Comparison of ENCODE assay signal across 8 cellular contexts in the genomic region with DNA sequence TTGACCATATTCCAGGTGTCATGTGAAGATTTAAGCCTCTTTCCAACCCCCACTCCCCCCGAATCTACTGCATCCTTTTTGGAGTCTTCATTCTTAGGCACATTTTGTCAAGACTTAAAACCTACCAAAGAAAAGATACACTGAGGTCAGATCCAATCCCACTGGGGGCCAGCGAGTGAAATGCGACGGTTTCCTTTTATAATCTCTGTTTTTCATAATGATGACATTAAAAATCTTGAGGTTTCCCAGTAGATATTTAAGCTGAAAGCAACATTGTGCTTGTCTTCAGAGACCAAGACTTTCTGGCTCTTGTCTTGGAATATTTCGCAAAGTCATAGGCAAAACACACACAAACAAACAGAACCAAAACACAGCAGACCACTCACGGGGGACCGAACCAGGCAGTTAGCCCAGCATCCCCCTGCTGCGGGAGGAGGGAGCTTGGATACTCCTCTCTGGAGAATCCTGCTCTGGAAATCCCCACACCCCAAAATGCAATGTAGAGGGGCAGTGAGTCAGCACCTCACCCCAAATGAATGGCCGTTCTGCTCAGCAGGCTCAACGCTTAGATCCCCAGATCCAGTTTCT. TPM values are rescaled to one million over a fixed set of nuclear protein-coding genes. Genes with fewer than 3 reads are reported as not detected.
DNase-seq lines count a peak whose midpoint lies in the region; ATAC-seq and TF ChIP-seq lines count a peak whose summit lies in the region.

No MANE protein-coding gene starts in this region.

- peak overlapping the region; percentile 74 for H3K4me3 Mint-ChIP-seq in CD4-positive, alpha-beta T cell
- H3K4me3 Mint-ChIP-seq in neural progenitor cell, result peak overlapping the region; percentile 90

- no peaks in the 10 kb centered on the region for H3K9me3 Mint-ChIP-seq in CD4-positive, alpha-beta T cell
- peaks cover 11% of the 10 kb centered on the region for H3K9me3 Mint-ChIP-seq in neural progenitor cell

- H3K9ac ChIP-seq in neural progenitor cell, result no peak overlapping the region

- peaks cover 57% of the 10 kb centered on the region for H3K27me3 Mint-ChIP-seq in CD4-positive, alpha-beta T cell
- H3K27me3 Mint-ChIP-seq in neural progenitor cell (ENCODE audit: insufficient read depth, low read depth), result peaks cover 38% of the 10 kb centered on the region

- no peaks in the 10 kb centered on the region for H3K36me3 ChIP-seq in neural progenitor cell

- no peak for TF ChIP-seq CTCF in CD4-positive, alpha-beta T cell (IDR thresholded peaks at IDR 0.05)
- TF ChIP-seq CTCF in epithelial cell of esophagus (IDR thresholded peaks at IDR 0.05; ENCODE audit: insufficient read depth, low read depth, low read length, missing control alignments), result no peak
- TF ChIP-seq CTCF in neural progenitor cell (IDR thresholded peaks at IDR 0.05), result no peak

- intact Hi-C loops in CD4-positive, alpha-beta T cell (cut with DNase I, micrococcal nuclease), result no loop called here

- no peak overlapping the region for H3K27ac ChIP-seq in CD4-positive, alpha-beta T cell (ENCODE audit: low read depth, low read length)
- H3K27ac ChIP-seq in neural progenitor cell, result no peak overlapping the region

- peaks cover 9% of the 10 kb centered on the region for H4K20me1 ChIP-seq in neural progenitor cell (ENCODE audit: low read depth)

- POLR2A ChIA-PET in CD4-positive, alpha-beta T cell (lab: Charles Lee), result no interaction called here

- CTCF ChIA-PET in CD4-positive, alpha-beta T cell (lab: Charles Lee), result no interaction called here

- H3F3A ChIP-seq in neural progenitor cell (ENCODE audit: low read depth), result peaks cover 60% of the 10 kb centered on the region

- no peak overlapping the region for H2AFZ ChIP-seq in neural progenitor cell (replicated peaks)

- H3K36me3 Mint-ChIP-seq in CD4-positive, alpha-beta T cell (ENCODE audit: low read depth), result no peaks in the 10 kb centered on the region
- H3K36me3 Mint-ChIP-seq in neural progenitor cell, result peaks cover 9% of the 10 kb centered on the region

- peak overlapping the region; percentile 79 for H3K4me2 ChIP-seq in neural progenitor cell

- H3K9me3 ChIP-seq in CD4-positive, alpha-beta T cell (ENCODE audit: control insufficient read depth, low read length), result no peaks in the 10 kb centered on the region
- H3K9me3 ChIP-seq in neural progenitor cell (ENCODE audit: low read depth), result no peaks in the 10 kb centered on the region

- H3K4me1 Mint-ChIP-seq in CD4-positive, alpha-beta T cell (ENCODE audit: low read depth), result peaks cover 12% of the 10 kb centered on the region
- H3K4me1 Mint-ChIP-seq in neural progenitor cell, result peaks cover 60% of the 10 kb centered on the region

- H3K4me1 ChIP-seq in neural progenitor cell, result peaks cover 52% of the 10 kb centered on the region

- peaks cover 41% of the 10 kb centered on the region for H3K27me3 ChIP-seq in CD4-positive, alpha-beta T cell (ENCODE audit: control insufficient read depth, insufficient read depth, low read length)
- peaks cover 38% of the 10 kb centered on the region for H3K27me3 ChIP-seq in neural progenitor cell

- H3K27ac Mint-ChIP-seq in CD4-positive, alpha-beta T cell, result no peak overlapping the region
- peak overlapping the region; percentile 62 for H3K27ac Mint-ChIP-seq in neural progenitor cell

- H3K79me2 ChIP-seq in neural progenitor cell (ENCODE audit: low read depth), result peaks cover under 1% of the 10 kb centered on the region

- DNase-seq in CD4-positive, alpha-beta T cell, result no peak
- DNase-seq in NCI-H69 (lab: John Stamatoyannopoulos, UW) (peak; percentile 19), epithelial cell of esophagus (ENCODE audit: low read depth) (peak; percentile 32), neural progenitor cell (ENCODE audit: low spot score) (no peak), anterior cingulate cortex (lab: John Stamatoyannopoulos, UW) (no peak)
- DNase-seq in activated CD4-positive, alpha-beta T cell treated with anti-CD3 and anti-CD28 coated beads, Interleukin-2, amount 50 U/mL, for 48 hours, result no peak

- ATAC-seq in CD4-positive, alpha-beta T cell (ENCODE audit: poor library complexity), result no peak
- no peak for ATAC-seq in HG02588 (IDR thresholded peaks at IDR 0.05; ENCODE audit: unreplicated experiment)
- ATAC-seq in GM21528 (IDR thresholded peaks at IDR 0.05; ENCODE audit: low FRiP score, unreplicated experiment), result no peak

- H3K4me3 ChIP-seq in epithelial cell of esophagus (ENCODE audit: low read length) (peak overlapping the region; percentile 63), neural progenitor cell (peak overlapping the region; percentile 54)

RNA-seq across cellular contexts. Expression of a gene that starts 0.5 kb away (rescaled TPM):
- 1 to 10 TPM in 1 of 2 experiments, under 1 TPM in 1; 0.52 to 1.0 TPM for total RNA-seq in CD4-positive, alpha-beta T cell
- total RNA-seq in neural progenitor cell (ENCODE audit: low replicate concordance), result 12.8 and 31.7 TPM in 2 replicates

Comparison
In these comparisons a context has a peak if more than half of its experiments do, and no peak if none do; other contexts are left out.
1. DNase-seq: peak in NCI-H69 (single experiment) and epithelial cell of esophagus (single experiment); none in CD4-positive, alpha-beta T cell (0 of 10), neural progenitor cell (single experiment), anterior cingulate cortex (0 of 58) and activated CD4-positive, alpha-beta T cell treated with anti-CD3 and anti-CD28 coated beads, Interleukin-2, amount 50 U/mL, for 48 hours (0 of 2).